ENCODE assay signal across 16 cellular contexts in the genomic region with DNA sequence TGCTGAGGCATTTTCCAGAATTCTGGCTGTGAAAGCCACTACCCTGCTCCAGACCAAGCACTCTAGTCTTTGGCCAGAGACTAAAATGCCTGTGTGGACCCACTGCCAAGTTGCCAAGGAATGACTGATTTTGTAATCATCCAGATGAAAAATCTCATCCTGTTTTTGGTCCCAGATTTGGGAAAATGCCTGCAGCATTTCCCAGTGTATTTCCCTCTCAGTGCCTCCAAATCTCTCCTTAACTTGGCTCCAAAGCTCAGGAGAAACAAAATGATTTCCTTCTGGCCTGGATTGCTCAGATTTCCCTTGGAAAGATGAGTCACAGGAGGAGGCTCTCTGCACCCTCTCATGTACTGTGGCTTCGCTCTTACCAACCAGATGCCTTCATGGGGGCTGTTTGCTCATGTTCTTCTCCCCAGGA.
DNase-seq lines count a peak whose midpoint lies in the region; ATAC-seq and TF ChIP-seq lines count a peak whose summit lies in the region.
"Had no signal": no experiment of that assay in that cellular context is flagged by ENCODE, and none has a peak within 500 bp of the region (broad histone marks: within the 10 kb centered on the region; RNA-seq: fewer than 3 reads in every experiment).

No MANE protein-coding gene starts in this region.

- peaks cover 12% of the 10 kb centered on the region; the same call in 1 of the 2 replicates for H3K9me3 ChIP-seq in IMR-90 (ENCODE audit: control insufficient read depth, insufficient read depth, low read length)
- H3K9me3 ChIP-seq in esophagus squamous epithelium = peaks cover 0 to 52% (median 19%) of the 10 kb centered on the region in 3 donors

- no peak overlapping the region; the same call in 1 of the 2 replicates for H4K5ac ChIP-seq in IMR-90 (ENCODE audit: low read depth, low read length)

- intact Hi-C loops in IMR-90 (cut with micrococcal nuclease) = no loop called here
- intact Hi-C loops in esophagus squamous epithelium (cut with DNase I) = no loop called here
- intact Hi-C loops in activated T-helper 1 cell treated with anti-CD3 and anti-CD28 coated beads, Interleukin-12 subunit alpha, Interleukin-12 subunit beta, Interleukin-2, Interleukin-4 antibody, amounts not matched to agents 30 ng/mL and 10 ng/mL and 1 ng/mL, durations not matched to agents 14 hours and 24 hours and 36 hours (cut with micrococcal nuclease) = no loop called here

- H3K36me3 Mint-ChIP-seq in natural killer cell treated with Interleukin-12 subunit alpha and Interleukin-12 subunit beta and Interleukin-15 and Interleukin-18, amount 100 ng/mL, for 72 hours = peaks cover 7% of the 10 kb centered on the region
- no peaks in the 10 kb centered on the region for H3K36me3 Mint-ChIP-seq in activated T-helper 1 cell treated with anti-CD3 and anti-CD28 coated beads, Interleukin-12 subunit alpha, Interleukin-12 subunit beta, Interleukin-2, Interleukin-4 antibody, amounts not matched to agents 30 ng/mL and 10 ng/mL and 1 ng/mL, durations not matched to agents 14 hours and 24 hours and 36 hours (ENCODE audit: low read depth)
- H3K36me3 Mint-ChIP-seq: activated naive CD4-positive, alpha-beta T cell treated with anti-CD3 and anti-CD28 coated beads, Interleukin-2, amount 10 ng/mL, durations not matched to agents 7 days and 5 days had no signal

- peak overlapping the region; percentile 39 for H3K4ac ChIP-seq in IMR-90 (ENCODE audit: low read depth, low read length)

- TF ChIP-seq POLR2A in IMR-90 (IDR thresholded peaks at IDR 0.05; ENCODE audit: low read depth, low read length) (no peak), esophagus squamous epithelium (IDR thresholded peaks at IDR 0.05) (no peak)

- TF ChIP-seq RAD21 in IMR-90 (IDR thresholded peaks at IDR 0.05; ENCODE audit: low read length) = no peak

- peak; percentile 94 for ATAC-seq in IMR-90 (ENCODE audit: low read depth)
- ATAC-seq in natural killer cell treated with Interleukin-12 subunit alpha and Interleukin-12 subunit beta and Interleukin-15 and Interleukin-18, amount 100 ng/mL, for 72 hours = no peak
- ATAC-seq: GM23338; stimulated activated naive CD8-positive, alpha-beta T cell treated with anti-CD3 and anti-CD28 coated beads, Interleukin-15, amount 100 ng/mL, for 72 hours had no signal

- dilution Hi-C loops in IMR-90 (cut with HindIII; ENCODE audit: low sequenced_read_pairs, unreplicated experiment) = no loop called here

- no peak overlapping the region for H3K4me3 Mint-ChIP-seq in natural killer cell treated with Interleukin-12 subunit alpha and Interleukin-12 subunit beta and Interleukin-15 and Interleukin-18, amount 100 ng/mL, for 72 hours
- H3K4me3 Mint-ChIP-seq in activated T-helper 1 cell treated with anti-CD3 and anti-CD28 coated beads, Interleukin-12 subunit alpha, Interleukin-12 subunit beta, Interleukin-2, Interleukin-4 antibody, amounts not matched to agents 30 ng/mL and 10 ng/mL and 1 ng/mL, durations not matched to agents 14 hours and 24 hours and 36 hours = no peak overlapping the region
- H3K4me3 Mint-ChIP-seq: activated B cell treated with CpG ODN at 0.5 μM for 24 hours; activated naive CD4-positive, alpha-beta T cell treated with anti-CD3 and anti-CD28 coated beads, Interleukin-2, amount 10 ng/mL, durations not matched to agents 7 days and 5 days; GM23338; IgD-negative memory B cell; stimulated activated naive CD8-positive, alpha-beta T cell treated with anti-CD3 and anti-CD28 coated beads, Interleukin-15, amount 100 ng/mL, for 72 hours had no signal

- H3K9ac ChIP-seq in IMR-90 (ENCODE audit: low read depth, low read length) = no peak overlapping the region

- DNase-seq in AG08395 (ENCODE audit: low spot score) = peak; percentile 83
- peak; percentile 82 for DNase-seq in IMR-90
- DNase-seq in brain pericyte (ENCODE audit: low read depth, low spot score) = peak; percentile 11
- DNase-seq in glomerular visceral epithelial cell (ENCODE audit: extremely low spot score) = peak; percentile 23
- DNase-seq in natural killer cell treated with Interleukin-12 subunit alpha and Interleukin-12 subunit beta and Interleukin-15 and Interleukin-18, amount 100 ng/mL, for 72 hours (ENCODE audit: low spot score) = no peak
- DNase-seq in esophagus squamous epithelium (lab: John Stamatoyannopoulos, UW) = no peak
- no peak for DNase-seq in activated T-helper 1 cell treated with anti-CD3 and anti-CD28 coated beads, Interleukin-12 subunit alpha, Interleukin-12 subunit beta, Interleukin-2, Interleukin-4 antibody, amounts not matched to agents 30 ng/mL and 10 ng/mL and 1 ng/mL, durations not matched to agents 14 hours and 24 hours and 36 hours (ENCODE audit: low spot score)
- DNase-seq in NCI-H1417 (lab: John Stamatoyannopoulos, UW) = no peak
- DNase-seq: activated B cell treated with CpG ODN at 0.5 μM for 24 hours; activated naive CD4-positive, alpha-beta T cell treated with anti-CD3 and anti-CD28 coated beads, Interleukin-2, amount 10 ng/mL, durations not matched to agents 7 days and 5 days; erythroblast; NCI-H1417 treated with DMSO at 0.1 percent for 48 hours; spleen; stimulated activated naive CD8-positive, alpha-beta T cell treated with anti-CD3 and anti-CD28 coated beads, Interleukin-15, amount 100 ng/mL, for 72 hours had no signal

- peak overlapping the region; percentile 1 for H2AK9ac ChIP-seq in IMR-90 (replicated peaks; ENCODE audit: low read depth, low read length, poor library complexity)

- H3K4me1 ChIP-seq in IMR-90 (ENCODE audit: control insufficient read depth, insufficient read depth, low read length) = peaks cover 5% of the 10 kb centered on the region
- H3K4me1 ChIP-seq in esophagus squamous epithelium = no peaks in the 10 kb centered on the region
- H3K4me1 ChIP-seq: spleen had no signal

- POLR2A ChIA-PET in IMR-90 (lab: Charles Lee; ENCODE audit: unreplicated experiment) = no interaction called here

- peaks cover 36% of the 10 kb centered on the region for H3K9me3 Mint-ChIP-seq in natural killer cell treated with Interleukin-12 subunit alpha and Interleukin-12 subunit beta and Interleukin-15 and Interleukin-18, amount 100 ng/mL, for 72 hours
- peaks cover 34% of the 10 kb centered on the region for H3K9me3 Mint-ChIP-seq in activated T-helper 1 cell treated with anti-CD3 and anti-CD28 coated beads, Interleukin-12 subunit alpha, Interleukin-12 subunit beta, Interleukin-2, Interleukin-4 antibody, amounts not matched to agents 30 ng/mL and 10 ng/mL and 1 ng/mL, durations not matched to agents 14 hours and 24 hours and 36 hours

- H3K4me1 Mint-ChIP-seq in natural killer cell treated with Interleukin-12 subunit alpha and Interleukin-12 subunit beta and Interleukin-15 and Interleukin-18, amount 100 ng/mL, for 72 hours (ENCODE audit: low read depth in 2 of 2) = no peaks in the 10 kb centered on the region
- H3K4me1 Mint-ChIP-seq in activated T-helper 1 cell treated with anti-CD3 and anti-CD28 coated beads, Interleukin-12 subunit alpha, Interleukin-12 subunit beta, Interleukin-2, Interleukin-4 antibody, amounts not matched to agents 30 ng/mL and 10 ng/mL and 1 ng/mL, durations not matched to agents 14 hours and 24 hours and 36 hours (ENCODE audit: low read depth) = no peaks in the 10 kb centered on the region
- H3K4me1 Mint-ChIP-seq: activated B cell treated with CpG ODN at 0.5 μM for 24 hours; activated naive CD4-positive, alpha-beta T cell treated with anti-CD3 and anti-CD28 coated beads, Interleukin-2, amount 10 ng/mL, durations not matched to agents 7 days and 5 days; GM23338; IgD-negative memory B cell; stimulated activated naive CD8-positive, alpha-beta T cell treated with anti-CD3 and anti-CD28 coated beads, Interleukin-15, amount 100 ng/mL, for 72 hours had no signal

- no peak overlapping the region for H3K18ac ChIP-seq in IMR-90 (ENCODE audit: low read depth, low read length)

- no peak for TF ChIP-seq CTCF in IMR-90 (conservative IDR thresholded peaks at IDR 0.05; ENCODE audit: low read depth, low read length)
- TF ChIP-seq CTCF in esophagus squamous epithelium (IDR thresholded peaks at IDR 0.05) = no peak

- H3K4me3 ChIP-seq in IMR-90 (ENCODE audit: insufficient read depth, low read depth, low read length) (no peak overlapping the region), esophagus squamous epithelium (no peak overlapping the region)
- H3K4me3 ChIP-seq: GM23338, spleen had no signal

- H3K14ac ChIP-seq in IMR-90 (replicated peaks; ENCODE audit: low read depth, low read length) = peak overlapping the region; percentile 49; the same call in 1 of the 2 replicates

- peak overlapping the region; percentile 15; the same call in 1 of the 3 replicates for H2BK15ac ChIP-seq in IMR-90 (ENCODE audit: low read depth, low read length)

- no peak overlapping the region for H3K56ac ChIP-seq in IMR-90 (ENCODE audit: extremely low read depth, insufficient read depth, low read length)

- H3K79me1 ChIP-seq in IMR-90 (ENCODE audit: low read depth in 1 of 2, low read length in 2 of 2) = no peaks in the 10 kb centered on the region

- peak overlapping the region; percentile 87 for H2BK5ac ChIP-seq in IMR-90 (ENCODE audit: low read depth, low read length, poor library complexity, severe bottlenecking)

- no peaks in the 10 kb centered on the region for H4K20me1 ChIP-seq in IMR-90 (ENCODE audit: insufficient read depth, low read length)

- no peak overlapping the region for H3K27ac Mint-ChIP-seq in natural killer cell treated with Interleukin-12 subunit alpha and Interleukin-12 subunit beta and Interleukin-15 and Interleukin-18, amount 100 ng/mL, for 72 hours
- no peak overlapping the region for H3K27ac Mint-ChIP-seq in activated T-helper 1 cell treated with anti-CD3 and anti-CD28 coated beads, Interleukin-12 subunit alpha, Interleukin-12 subunit beta, Interleukin-2, Interleukin-4 antibody, amounts not matched to agents 30 ng/mL and 10 ng/mL and 1 ng/mL, durations not matched to agents 14 hours and 24 hours and 36 hours
- H3K27ac Mint-ChIP-seq: activated B cell treated with CpG ODN at 0.5 μM for 24 hours; activated naive CD4-positive, alpha-beta T cell treated with anti-CD3 and anti-CD28 coated beads, Interleukin-2, amount 10 ng/mL, durations not matched to agents 7 days and 5 days; GM23338; IgD-negative memory B cell; stimulated activated naive CD8-positive, alpha-beta T cell treated with anti-CD3 and anti-CD28 coated beads, Interleukin-15, amount 100 ng/mL, for 72 hours had no signal

- no peak overlapping the region for H4K91ac ChIP-seq in IMR-90 (ENCODE audit: insufficient read depth, low read depth, low read length)

- H2BK120ac ChIP-seq in IMR-90 (ENCODE audit: low read depth, low read length) = peak overlapping the region; percentile 44; the same call in 1 of the 2 replicates

- H4K8ac ChIP-seq in IMR-90 (ENCODE audit: low read depth in 2 of 2, low read length in 2 of 2) = peak overlapping the region in 1 of 2 experiments; percentile 79; a peak in 2 of 4 replicates

- H3K9me1 ChIP-seq in IMR-90 (ENCODE audit: insufficient read depth, low read length) = peaks cover 9% of the 10 kb centered on the region

- H2AK5ac ChIP-seq in IMR-90 (ENCODE audit: low read depth, low read length) = no peak overlapping the region

- in situ Hi-C loops in IMR-90 (cut with MboI; ENCODE audit: low sequenced_read_pairs) = no loop called here

- H3K27me3 Mint-ChIP-seq in natural killer cell treated with Interleukin-12 subunit alpha and Interleukin-12 subunit beta and Interleukin-15 and Interleukin-18, amount 100 ng/mL, for 72 hours = no peaks in the 10 kb centered on the region
- no peaks in the 10 kb centered on the region for H3K27me3 Mint-ChIP-seq in activated T-helper 1 cell treated with anti-CD3 and anti-CD28 coated beads, Interleukin-12 subunit alpha, Interleukin-12 subunit beta, Interleukin-2, Interleukin-4 antibody, amounts not matched to agents 30 ng/mL and 10 ng/mL and 1 ng/mL, durations not matched to agents 14 hours and 24 hours and 36 hours (ENCODE audit: insufficient read depth)
- H3K27me3 Mint-ChIP-seq: activated B cell treated with CpG ODN at 0.5 μM for 24 hours; activated naive CD4-positive, alpha-beta T cell treated with anti-CD3 and anti-CD28 coated beads, Interleukin-2, amount 10 ng/mL, durations not matched to agents 7 days and 5 days; IgD-negative memory B cell; stimulated activated naive CD8-positive, alpha-beta T cell treated with anti-CD3 and anti-CD28 coated beads, Interleukin-15, amount 100 ng/mL, for 72 hours had no signal

- H3K23ac ChIP-seq in IMR-90 (ENCODE audit: low read depth, low read length) = no peak overlapping the region

- no peaks in the 10 kb centered on the region for H3K27me3 ChIP-seq in IMR-90 (ENCODE audit: control insufficient read depth, insufficient read depth, low read length)
- H3K27me3 ChIP-seq in esophagus squamous epithelium = no peaks in the 10 kb centered on the region
- H3K27me3 ChIP-seq: spleen had no signal

- no CpG with 5 or more reads among the region's 1 CpG for WGBS in IMR-90 (ENCODE audit: extremely low coverage in 2 of 2, insufficient read length in 1 of 2), 2 experiments
- 50 to 76% methylated on average over 1 of the region's 1 CpG for WGBS in esophagus squamous epithelium, 2 donors

- H2BK20ac ChIP-seq in IMR-90 (ENCODE audit: low read depth, low read length) = 0 out of 2 replicates have a peak overlapping the region, but pooled peaks have one; percentile 5

- H3K27ac ChIP-seq in IMR-90 (ENCODE audit: insufficient read depth, low read length) = peak overlapping the region; percentile 15; the same call in 1 of the 2 replicates
- H3K27ac ChIP-seq in esophagus squamous epithelium = no peak overlapping the region
- H3K27ac ChIP-seq: spleen had no signal

- H2AFZ ChIP-seq in IMR-90 (replicated peaks; ENCODE audit: low read length, poor library complexity) = peak overlapping the region; percentile 18
- H2AFZ ChIP-seq: GM23338 had no signal

- H3K36me3 ChIP-seq in IMR-90 (ENCODE audit: control insufficient read depth, insufficient read depth, low read length) (no peaks in the 10 kb centered on the region), esophagus squamous epithelium (no peaks in the 10 kb centered on the region)
- H3K36me3 ChIP-seq: spleen had no signal

- no TSS peak for BruUV-seq in IMR-90 (replicated peaks; lab: Mats Ljungman, UMichigan)

- no peak overlapping the region for H3K4me2 ChIP-seq in IMR-90 (ENCODE audit: low read depth, low read length)
- H3K4me2 ChIP-seq: GM23338 had no signal

- CTCF ChIA-PET in IMR-90 (lab: Yijun Ruan, JAX) = no interaction called here

Comparison
In these comparisons a context has a peak if more than half of its experiments do, and no peak if none do; other contexts are left out.
1. DNase-seq: peak in AG08395 (single experiment), IMR-90 (single experiment), brain pericyte (single experiment) and glomerular visceral epithelial cell (single experiment); none in natural killer cell treated with Interleukin-12 subunit alpha and Interleukin-12 subunit beta and Interleukin-15 and Interleukin-18, amount 100 ng/mL, for 72 hours (single experiment), esophagus squamous epithelium (single experiment), activated T-helper 1 cell treated with anti-CD3 and anti-CD28 coated beads, Interleukin-12 subunit alpha, Interleukin-12 subunit beta, Interleukin-2, Interleukin-4 antibody, amounts not matched to agents 30 ng/mL and 10 ng/mL and 1 ng/mL, durations not matched to agents 14 hours and 24 hours and 36 hours (single experiment) and NCI-H1417 (0 of 3).